36 cellular contexts compared by ENCODE assay signal in genomic region chr1:119940697-119941096, GRCh38. TPM values are rescaled to one million over a fixed set of nuclear protein-coding genes. Genes with fewer than 3 reads are reported as not detected.
"Had no signal": no experiment of that assay in that cellular context is flagged by ENCODE, and none has a peak within 500 bp of the region (broad histone marks: within the 10 kb centered on the region; RNA-seq: fewer than 3 reads in every experiment).

No MANE protein-coding gene starts in this region.

- H3K27ac Mint-ChIP-seq: natural killer cell; stimulated activated effector memory CD8-positive, alpha-beta T cell treated with anti-CD3 and anti-CD28 coated beads, Interleukin-12 subunit alpha, Interleukin-12 subunit beta, amount 100 ng/mL, for 72 hours; type B pancreatic cell had no signal

- H3K9me3 ChIP-seq: gastrocnemius medialis, heart left ventricle, left lung, ovary, psoas muscle, sigmoid colon, stomach, testis, tibial artery had no signal

- H3K9me3 Mint-ChIP-seq: natural killer cell; stimulated activated effector memory CD8-positive, alpha-beta T cell treated with anti-CD3 and anti-CD28 coated beads, Interleukin-12 subunit alpha, Interleukin-12 subunit beta, amount 100 ng/mL, for 72 hours; type B pancreatic cell had no signal

- ATAC-seq: esophagus mucosa; gastrocnemius medialis; heart left ventricle; left cardiac atrium; left lung; natural killer cell; psoas muscle; right cardiac atrium; stimulated activated effector memory CD8-positive, alpha-beta T cell treated with anti-CD3 and anti-CD28 coated beads, Interleukin-12 subunit alpha, Interleukin-12 subunit beta, amount 100 ng/mL, for 72 hours had no signal

- H2AFZ ChIP-seq: hepatocyte had no signal

- H3K4me1 ChIP-seq: gastrocnemius medialis, left lung, psoas muscle, testis had no signal

- H3K4me3 ChIP-seq: dorsolateral prefrontal cortex, gastrocnemius medialis, heart left ventricle, hepatocyte, left lung, ovary, psoas muscle, sigmoid colon, stomach, testis, tibial artery had no signal

- H3K27ac ChIP-seq: dorsolateral prefrontal cortex, epithelial cell of prostate, gastrocnemius medialis, heart left ventricle, hepatocyte, left lung, ovary, psoas muscle, sigmoid colon, stomach, testis, tibial artery had no signal

- H3K4me1 Mint-ChIP-seq: natural killer cell; stimulated activated effector memory CD8-positive, alpha-beta T cell treated with anti-CD3 and anti-CD28 coated beads, Interleukin-12 subunit alpha, Interleukin-12 subunit beta, amount 100 ng/mL, for 72 hours had no signal

- H3K27me3 Mint-ChIP-seq: type B pancreatic cell had no signal

- H3K4me2 ChIP-seq: hepatocyte had no signal

- H3K27me3 ChIP-seq: dorsolateral prefrontal cortex, gastrocnemius medialis, heart left ventricle, hepatocyte, left lung, ovary, sigmoid colon, stomach, testis, tibial artery had no signal

- H3K4me3 Mint-ChIP-seq: natural killer cell; stimulated activated effector memory CD8-positive, alpha-beta T cell treated with anti-CD3 and anti-CD28 coated beads, Interleukin-12 subunit alpha, Interleukin-12 subunit beta, amount 100 ng/mL, for 72 hours; type B pancreatic cell had no signal

- DNase-seq: dorsolateral prefrontal cortex; effector CD4-positive, alpha-beta T cell; foreskin fibroblast; gastrocnemius medialis; heart left ventricle; left cardiac atrium; left lung; mesendoderm; midbrain; natural killer cell; occipital lobe; ovary; posterior cingulate gyrus; psoas muscle; right cardiac atrium; sigmoid colon; stimulated activated CD4-positive, alpha-beta T cell treated with anti-CD3 and anti-CD28 coated beads, Interleukin-2, amount 100 ng/mL, for 24 hours; stimulated activated CD4-positive, alpha-beta T cell treated with anti-CD3 and anti-CD28 coated beads, Interleukin-4, amount 100 ng/mL, for 24 hours; stimulated activated naive CD4-positive, alpha-beta T cell treated with Interleukin-2 at 50 U/mL for 16 hours; stomach; substantia nigra; testis; tibial artery had no signal

RNA-seq across cellular contexts. Expression of gene ADAM30, which starts 44.4 kb away (rescaled TPM):
- total RNA-seq: dorsolateral prefrontal cortex, esophagus mucosa, gastrocnemius medialis, glomerular endothelial cell, heart left ventricle, hepatocyte, kidney epithelial cell, left cardiac atrium, left lung, lower leg skin, lung microvascular endothelial cell, mucosa of gallbladder, occipital lobe, ovary, psoas muscle, renal cortical epithelial cell, right cardiac atrium, sigmoid colon, skeletal muscle tissue, stomach had no signal
- polyA plus RNA-seq: heart left ventricle, hepatocyte, neural cell, ovary, psoas muscle, right cardiac atrium, sigmoid colon, stomach had no signal
